34 cellular contexts compared by ENCODE assay signal in genomic region chr12:127310548-127310947, GRCh38.
"Had no signal": no experiment of that assay in that cellular context is flagged by ENCODE, and none has a peak within 500 bp of the region (broad histone marks: within the 10 kb centered on the region; RNA-seq: fewer than 3 reads in every experiment).

No MANE protein-coding gene starts in this region.

- H3K4me3 Mint-ChIP-seq: activated CD4-positive, alpha-beta memory T cell treated with anti-CD3 and anti-CD28 coated beads, Interleukin-2, amount 10 ng/mL, durations not matched to agents 7 days and 5 days; activated naive CD8-positive, alpha-beta T cell; activated naive CD8-positive, alpha-beta T cell treated with anti-CD3 and anti-CD28 coated beads, Interleukin-2, amount 50 U/mL, for 24 hours; activated T-cell treated with anti-CD3 and anti-CD28 coated beads, Interleukin-2, amount 50 U/mL, for 24 hours; brain; T-helper 1 cell treated with Interleukin-12 subunit alpha and Interleukin-12 subunit beta and Interleukin-4 antibody, amounts not matched to agents 30 μg/mL and 1 μg/mL, for 36 hours; T-helper 2 cell treated with Interferon-gamma antibody and Interleukin-4, amounts not matched to agents 5 μg/mL and 100 μg/mL, for 36 hours; WTC11 had no signal

- H3K4me1 ChIP-seq: SJSA1 had no signal

- H3K9me3 ChIP-seq: SJSA1, SK-N-SH had no signal

- H3K4me3 ChIP-seq: SJSA1 had no signal

- H3K36me3 Mint-ChIP-seq: activated naive CD8-positive, alpha-beta T cell; brain had no signal

- H3K9me3 Mint-ChIP-seq: activated CD4-positive, alpha-beta memory T cell treated with anti-CD3 and anti-CD28 coated beads, Interleukin-2, amount 10 ng/mL, durations not matched to agents 7 days and 5 days; activated T-cell treated with anti-CD3 and anti-CD28 coated beads, Interleukin-2, amount 50 U/mL, for 24 hours; T-helper 2 cell treated with Interferon-gamma antibody and Interleukin-4, amounts not matched to agents 5 μg/mL and 100 μg/mL, for 36 hours had no signal

- H3K36me3 ChIP-seq: SJSA1 had no signal

- H3K27me3 Mint-ChIP-seq: activated CD4-positive, alpha-beta memory T cell treated with anti-CD3 and anti-CD28 coated beads, Interleukin-2, amount 10 ng/mL, durations not matched to agents 7 days and 5 days; activated naive CD8-positive, alpha-beta T cell treated with anti-CD3 and anti-CD28 coated beads, Interleukin-2, amount 50 U/mL, for 24 hours had no signal

- H3K27ac Mint-ChIP-seq: activated CD4-positive, alpha-beta memory T cell treated with anti-CD3 and anti-CD28 coated beads, Interleukin-2, amount 10 ng/mL, durations not matched to agents 7 days and 5 days; activated naive CD8-positive, alpha-beta T cell; activated naive CD8-positive, alpha-beta T cell treated with anti-CD3 and anti-CD28 coated beads, Interleukin-2, amount 50 U/mL, for 24 hours; activated T-cell treated with anti-CD3 and anti-CD28 coated beads, Interleukin-2, amount 50 U/mL, for 24 hours; activated T-helper 2 cell treated with anti-CD3 and anti-CD28 coated beads, Interferon-gamma antibody, Interleukin-2, Interleukin-4, amounts not matched to agents 10 μg/mL and 5 μg/mL and 100 μg/mL, durations not matched to agents 14 hours and 24 hours and 36 hours; brain; T-helper 1 cell treated with Interleukin-12 subunit alpha and Interleukin-12 subunit beta and Interleukin-4 antibody, amounts not matched to agents 30 μg/mL and 1 μg/mL, for 36 hours; T-helper 2 cell treated with Interferon-gamma antibody and Interleukin-4, amounts not matched to agents 5 μg/mL and 100 μg/mL, for 36 hours; WTC11 had no signal

- DNase-seq: activated CD4-positive, alpha-beta memory T cell treated with anti-CD3 and anti-CD28 coated beads, Interleukin-2, amount 10 ng/mL, durations not matched to agents 7 days and 5 days; activated CD4-positive, alpha-beta T cell treated with anti-CD3 and anti-CD28 coated beads for 4 hours; activated CD4-positive, alpha-beta T cell treated with anti-CD3 and anti-CD28 coated beads, Interleukin-2, amount 50 U/mL, for 1 hour; activated gamma-delta T cell; activated naive CD4-positive, alpha-beta T cell treated with Interleukin-2 at 50 U/mL for 16 hours; activated naive CD8-positive, alpha-beta T cell treated with anti-CD3 and anti-CD28 coated beads, Interleukin-2, amount 50 U/mL, for 24 hours; activated T-cell treated with anti-CD3 and anti-CD28 coated beads, Interleukin-2, amount 50 U/mL, for 24 hours; anterior cingulate cortex; caudate nucleus; cerebellar nuclear complex; Karpas-422; KBM-7; NCI-H1048; NCI-H1105 treated with DMSO at 0.1 percent for 48 hours; NCI-H1436; NCI-H1694 treated with DMSO at 0.1 percent for 48 hours; NCI-H2029 treated with DMSO at 0.1 percent for 48 hours; NCI-H2107; NCI-H2171; NCI-H510A; NCI-H526; NCI-H748 treated with DMSO at 0.1 percent for 48 hours; RPMI8226; SHP77 treated with DMSO at 0.1 percent for 48 hours; SK-N-SH had no signal

- H3K4me1 Mint-ChIP-seq: activated naive CD8-positive, alpha-beta T cell treated with anti-CD3 and anti-CD28 coated beads, Interleukin-2, amount 50 U/mL, for 24 hours; brain; WTC11 had no signal

- H3K27ac ChIP-seq: SJSA1 had no signal

- H3K4me2 ChIP-seq: SK-N-SH had no signal

- H3K27me3 ChIP-seq: SJSA1 had no signal

- ATAC-seq: activated CD4-positive, CD25-positive, alpha-beta regulatory T cell treated with anti-CD3 and anti-CD28 coated beads, Interleukin-2, amount 50 U/mL, for 24 hours; activated naive CD8-positive, alpha-beta T cell treated with anti-CD3 and anti-CD28 coated beads, Interleukin-2, amount 50 U/mL, for 24 hours; Panc1; WTC11 had no signal

- H3K9ac ChIP-seq: SK-N-SH had no signal
